Comparison of ENCODE assay signal across 14 cellular contexts in the genomic region with DNA sequence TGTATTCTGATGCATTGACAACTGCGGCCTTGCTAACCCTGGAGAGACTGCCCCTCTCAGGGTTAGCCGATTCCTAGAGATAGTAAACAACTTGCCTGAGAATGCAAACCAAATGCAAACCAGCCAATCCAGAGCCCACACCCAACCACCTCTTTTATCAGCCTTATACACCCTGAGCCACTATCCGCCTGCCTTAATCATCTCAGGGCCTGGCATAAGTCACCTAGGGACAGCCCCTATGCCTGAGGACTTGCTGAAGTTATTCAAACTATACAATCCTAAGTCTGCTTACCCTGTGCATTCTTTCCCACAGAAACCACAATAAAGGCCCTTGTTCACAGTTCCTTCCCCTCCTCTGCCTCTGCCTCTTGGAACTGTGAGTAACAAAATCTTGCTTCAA.
A peak's percentile ranks its signal among the peaks of the same experiment; 100 is the strongest.
DNase-seq lines count a peak whose midpoint lies in the region; ATAC-seq and TF ChIP-seq lines count a peak whose summit lies in the region.
"Had no signal": no experiment of that assay in that cellular context is flagged by ENCODE, and none has a peak within 500 bp of the region (broad histone marks: within the 10 kb centered on the region; RNA-seq: fewer than 3 reads in every experiment).

No MANE protein-coding gene starts in this region.

- WGBS in suprapubic skin = 57% methylated on average over 3 of the region's 3 CpGs
- 72 to 75% methylated on average over 3 of the region's 3 CpGs for WGBS in upper lobe of left lung, 2 donors

- no peak for TF ChIP-seq EP300 in suprapubic skin (IDR thresholded peaks at IDR 0.05)
- no peak for TF ChIP-seq EP300 in upper lobe of left lung (IDR thresholded peaks at IDR 0.05)

- TF ChIP-seq CTCF in DND-41 (IDR thresholded peaks at IDR 0.05; ENCODE audit: borderline replicate concordance, extremely low read depth, low read length, poor library complexity, severe bottlenecking) (no peak), suprapubic skin (IDR thresholded peaks at IDR 0.05) (no peak), upper lobe of left lung (IDR thresholded peaks at IDR 0.05) (no peak)

- H3K4me3 Mint-ChIP-seq in activated naive CD8-positive, alpha-beta T cell treated with anti-CD3 and anti-CD28 coated beads for 36 hours = no peak overlapping the region

- H3K79me2 ChIP-seq in DND-41 (ENCODE audit: insufficient read depth, low read length) = no peaks in the 10 kb centered on the region

- TF ChIP-seq POLR2A in suprapubic skin (IDR thresholded peaks at IDR 0.05) (no peak), upper lobe of left lung (IDR thresholded peaks at IDR 0.05) (no peak)

- H3K27me3 ChIP-seq in DND-41 (ENCODE audit: insufficient read depth, low read length, poor library complexity) = no peaks in the 10 kb centered on the region
- peaks cover 2% of the 10 kb centered on the region for H3K27me3 ChIP-seq in suprapubic skin
- H3K27me3 ChIP-seq in upper lobe of left lung = no peaks in the 10 kb centered on the region
- H3K27me3 ChIP-seq: breast epithelium, stomach had no signal

- DNase-seq in DND-41 = peak; percentile 79
- peak in 70 of 76 experiments; percentile 9 to 87 (median 55) for DNase-seq in HUDEP-2 (lab: John Stamatoyannopoulos, UW; ENCODE audit: unreplicated experiment in 76 of 76)
- peak; percentile 51 for DNase-seq in activated naive CD8-positive, alpha-beta T cell treated with anti-CD3 and anti-CD28 coated beads for 36 hours
- DNase-seq in stimulated activated CD4-positive, alpha-beta T cell treated with anti-CD3 and anti-CD28 coated beads, Interleukin-1b, Interleukin-23, amount 100 ng/mL, for 48 hours = peak; percentile 54
- no peak for DNase-seq in suprapubic skin (ENCODE audit: low spot score in 2 of 2)
- DNase-seq in upper lobe of left lung = no peak
- DNase-seq: glutamatergic neuron, kidney glomerular epithelial cell, NCI-H187 treated with DMSO at 0.1 percent for 48 hours, Right ventricle myocardium superior, stomach had no signal

- H3K4me3 ChIP-seq in DND-41 (ENCODE audit: low read depth in 1 of 2, low read length in 2 of 2) (no peak overlapping the region), suprapubic skin (no peak overlapping the region), upper lobe of left lung (no peak overlapping the region)
- H3K4me3 ChIP-seq: breast epithelium, prostate gland, stomach had no signal

- peak overlapping the region; percentile 4; the same call in 1 of the 2 replicates for H3K4me2 ChIP-seq in DND-41 (ENCODE audit: insufficient read depth, low read length)

- H3K27ac ChIP-seq in DND-41 (ENCODE audit: low read length) = 0 out of 2 replicates have a peak overlapping the region, but pooled peaks have one; percentile 11
- H3K27ac ChIP-seq in suprapubic skin = no peak overlapping the region
- H3K27ac ChIP-seq in upper lobe of left lung = no peak overlapping the region
- H3K27ac ChIP-seq: breast epithelium, prostate gland, stomach had no signal

- no peaks in the 10 kb centered on the region for H3K36me3 ChIP-seq in DND-41 (ENCODE audit: insufficient read depth, low read length)
- no peaks in the 10 kb centered on the region for H3K36me3 ChIP-seq in suprapubic skin
- no peaks in the 10 kb centered on the region for H3K36me3 ChIP-seq in upper lobe of left lung
- H3K36me3 ChIP-seq: breast epithelium, prostate gland, stomach had no signal

- no peak overlapping the region for H3K9ac ChIP-seq in DND-41 (ENCODE audit: low read depth, low read length)

- peaks cover 9% of the 10 kb centered on the region for H4K20me1 ChIP-seq in DND-41 (ENCODE audit: insufficient read depth, low read length)

- no peak overlapping the region for H2AFZ ChIP-seq in DND-41 (ENCODE audit: low read depth, low read length)

- H3K27me3 Mint-ChIP-seq in activated naive CD8-positive, alpha-beta T cell treated with anti-CD3 and anti-CD28 coated beads for 36 hours = peaks cover 41% of the 10 kb centered on the region

- peaks cover 24% of the 10 kb centered on the region for H3K4me1 ChIP-seq in DND-41 (ENCODE audit: insufficient read depth, low read length)
- no peaks in the 10 kb centered on the region for H3K4me1 ChIP-seq in suprapubic skin
- no peaks in the 10 kb centered on the region for H3K4me1 ChIP-seq in upper lobe of left lung
- H3K4me1 ChIP-seq: breast epithelium, prostate gland, stomach had no signal

- peak; percentile 99 for ATAC-seq in DND-41 (ENCODE audit: insufficient read depth, low read depth)
- no peak for ATAC-seq in HG03095 (IDR thresholded peaks at IDR 0.05; ENCODE audit: unreplicated experiment)
- no peak for ATAC-seq in upper lobe of left lung (ENCODE audit: low FRiP score in 2 of 2)

- H3K27ac Mint-ChIP-seq in activated naive CD8-positive, alpha-beta T cell treated with anti-CD3 and anti-CD28 coated beads for 36 hours = no peak overlapping the region

- H3K36me3 Mint-ChIP-seq in activated naive CD8-positive, alpha-beta T cell treated with anti-CD3 and anti-CD28 coated beads for 36 hours = no peaks in the 10 kb centered on the region

- H3K4me1 Mint-ChIP-seq in activated naive CD8-positive, alpha-beta T cell treated with anti-CD3 and anti-CD28 coated beads for 36 hours = peaks cover 12% of the 10 kb centered on the region

- H3K9me3 ChIP-seq in DND-41 (ENCODE audit: insufficient read depth, low read length, severe bottlenecking) = no peaks in the 10 kb centered on the region
- H3K9me3 ChIP-seq in suprapubic skin = no peaks in the 10 kb centered on the region
- H3K9me3 ChIP-seq in upper lobe of left lung = no peaks in the 10 kb centered on the region
- H3K9me3 ChIP-seq: breast epithelium, prostate gland, stomach had no signal

- no peaks in the 10 kb centered on the region for H3K9me3 Mint-ChIP-seq in activated naive CD8-positive, alpha-beta T cell treated with anti-CD3 and anti-CD28 coated beads for 36 hours

Comparison
In these comparisons a context has a peak if more than half of its experiments do, and no peak if none do; other contexts are left out.
1. DNase-seq: peak in DND-41 (single experiment), HUDEP-2 (70 of 76), activated naive CD8-positive, alpha-beta T cell treated with anti-CD3 and anti-CD28 coated beads for 36 hours (single experiment) and stimulated activated CD4-positive, alpha-beta T cell treated with anti-CD3 and anti-CD28 coated beads, Interleukin-1b, Interleukin-23, amount 100 ng/mL, for 48 hours (single experiment); none in suprapubic skin (0 of 2) and upper lobe of left lung (0 of 2).